In the genomic region with DNA sequence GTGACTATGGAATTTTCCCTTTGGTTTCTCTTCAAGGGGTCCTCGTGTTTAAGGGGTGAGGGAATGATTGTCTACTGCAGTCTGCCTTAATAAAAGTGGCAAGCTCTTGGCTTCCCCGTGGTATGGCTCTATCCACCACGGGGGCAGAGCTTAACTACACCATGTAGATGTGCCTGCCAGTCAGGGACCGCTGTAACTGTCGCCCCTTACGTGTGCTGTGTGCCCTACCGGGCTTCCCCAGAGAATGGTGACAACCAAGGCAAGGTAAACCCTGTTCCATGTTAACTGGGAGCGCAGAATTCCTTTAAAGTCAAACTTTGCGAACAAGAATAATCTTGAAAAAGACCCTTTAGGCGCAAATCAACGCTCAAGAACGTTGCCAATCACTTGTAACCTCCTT, we compare ENCODE assay signal across 16 cellular contexts. TPM values are rescaled to one million over a fixed set of nuclear protein-coding genes. Genes with fewer than 3 reads are reported as not detected.
DNase-seq lines count a peak whose midpoint lies in the region; ATAC-seq and TF ChIP-seq lines count a peak whose summit lies in the region.
"Had no signal": no experiment of that assay in that cellular context is flagged by ENCODE, and none has a peak within 500 bp of the region (broad histone marks: within the 10 kb centered on the region; RNA-seq: fewer than 3 reads in every experiment).

No MANE protein-coding gene starts in this region.

- H3K9ac ChIP-seq in smooth muscle cell (ENCODE audit: low read depth): no peak overlapping the region
- H3K9ac ChIP-seq: KMS-11 had no signal

- peaks cover 12% of the 10 kb centered on the region for H3K4me1 Mint-ChIP-seq in activated naive CD4-positive, alpha-beta T cell treated with anti-CD3 and anti-CD28 coated beads, Interleukin-2, amount 50 U/mL, for 24 hours
- peaks cover 18% of the 10 kb centered on the region for H3K4me1 Mint-ChIP-seq in activated naive CD4-positive, alpha-beta T cell treated with anti-CD3 and anti-CD28 coated beads, Interleukin-2, amount 10 ng/mL, durations not matched to agents 7 days and 5 days
- H3K4me1 Mint-ChIP-seq in T-cell: peaks cover 14 to 21% (median 21%) of the 10 kb centered on the region in 3 donors

- no peak for DNase-seq in activated naive CD4-positive, alpha-beta T cell treated with anti-CD3 and anti-CD28 coated beads, Interleukin-2, amount 10 ng/mL, durations not matched to agents 7 days and 5 days
- no peak for DNase-seq in T-cell
- peak; percentile 16 for DNase-seq in iPS-NIHi7 (ENCODE audit: extremely low spot score)
- DNase-seq in smooth muscle cell (lab: John Stamatoyannopoulos, UW; ENCODE audit: unreplicated experiment): no peak
- no peak for DNase-seq in NCI-H1694 treated with DMSO at 0.1 percent for 48 hours (lab: John Stamatoyannopoulos, UW)
- DNase-seq in lower leg skin (ENCODE audit: low spot score in 2 of 2): no peak
- no peak for DNase-seq in NCI-H2107 treated with DMSO at 0.1 percent for 48 hours (lab: John Stamatoyannopoulos, UW; ENCODE audit: unreplicated experiment)
- DNase-seq: activated CD8-positive, alpha-beta memory T cell treated with anti-CD3 and anti-CD28 coated beads, Interleukin-2, amount 10 ng/mL, durations not matched to agents 7 days and 5 days; effector memory CD4-positive, alpha-beta T cell; left ventricle myocardium superior; PC-9; stomach had no signal

- no peaks in the 10 kb centered on the region for H3K9me3 ChIP-seq in smooth muscle cell (replicated peaks; ENCODE audit: low read depth)
- H3K9me3 ChIP-seq: gastroesophageal sphincter, prostate gland, stomach had no signal

- H3K36me3 Mint-ChIP-seq in activated naive CD4-positive, alpha-beta T cell treated with anti-CD3 and anti-CD28 coated beads, Interleukin-2, amount 50 U/mL, for 24 hours: no peaks in the 10 kb centered on the region
- H3K36me3 Mint-ChIP-seq in activated naive CD4-positive, alpha-beta T cell treated with anti-CD3 and anti-CD28 coated beads, Interleukin-2, amount 10 ng/mL, durations not matched to agents 7 days and 5 days: no peaks in the 10 kb centered on the region
- H3K36me3 Mint-ChIP-seq in T-cell: no peaks in the 10 kb centered on the region
- H3K36me3 Mint-ChIP-seq: activated CD8-positive, alpha-beta memory T cell treated with anti-CD3 and anti-CD28 coated beads, Interleukin-2, amount 10 ng/mL, durations not matched to agents 7 days and 5 days had no signal

- CTCF ChIA-PET in activated naive CD4-positive, alpha-beta T cell treated with anti-CD3 and anti-CD28 coated beads, Interleukin-2, amount 10 ng/mL, durations not matched to agents 7 days and 5 days (lab: Charles Lee): interaction anchor here (1.2 kb wide), 1 partner anchor 61 kb away, joined by 4 read pairs; no protein-coding TSS in a partner anchor
- CTCF ChIA-PET in T-cell (lab: Charles Lee): no interaction called here

- H3K9me3 Mint-ChIP-seq in activated naive CD4-positive, alpha-beta T cell treated with anti-CD3 and anti-CD28 coated beads, Interleukin-2, amount 50 U/mL, for 24 hours: no peaks in the 10 kb centered on the region
- H3K9me3 Mint-ChIP-seq in activated naive CD4-positive, alpha-beta T cell treated with anti-CD3 and anti-CD28 coated beads, Interleukin-2, amount 10 ng/mL, durations not matched to agents 7 days and 5 days: no peaks in the 10 kb centered on the region
- H3K9me3 Mint-ChIP-seq in T-cell: no peaks in the 10 kb centered on the region

- H3K27me3 ChIP-seq in smooth muscle cell (ENCODE audit: low read depth): peaks cover 50% of the 10 kb centered on the region

- peak in 1 of 4 experiments; percentile 31 for ATAC-seq in T-cell (replicated peaks in 1 of 4)
- ATAC-seq: activated CD8-positive, alpha-beta memory T cell treated with anti-CD3 and anti-CD28 coated beads, Interleukin-2, amount 10 ng/mL, durations not matched to agents 7 days and 5 days; gastroesophageal sphincter had no signal

- H3K36me3 ChIP-seq in smooth muscle cell (ENCODE audit: low read depth): no peaks in the 10 kb centered on the region
- H3K36me3 ChIP-seq: gastroesophageal sphincter, prostate gland, stomach had no signal

- H2AFZ ChIP-seq in smooth muscle cell (ENCODE audit: low read depth): no peak overlapping the region

- H3K79me2 ChIP-seq in smooth muscle cell (ENCODE audit: low read depth): peaks cover 14% of the 10 kb centered on the region

- peak overlapping the region; percentile 86 for H3K4me3 Mint-ChIP-seq in activated naive CD4-positive, alpha-beta T cell treated with anti-CD3 and anti-CD28 coated beads, Interleukin-2, amount 50 U/mL, for 24 hours
- no peak overlapping the region for H3K4me3 Mint-ChIP-seq in activated naive CD4-positive, alpha-beta T cell treated with anti-CD3 and anti-CD28 coated beads, Interleukin-2, amount 10 ng/mL, durations not matched to agents 7 days and 5 days
- H3K4me3 Mint-ChIP-seq in T-cell: peak overlapping the region in 2 of 3 donors; percentile 69 to 84

- H3K27ac ChIP-seq in smooth muscle cell (ENCODE audit: low read depth): no peak overlapping the region
- H3K27ac ChIP-seq: gastroesophageal sphincter, KMS-11, PC-9, prostate gland had no signal

- H3K4me2 ChIP-seq in smooth muscle cell: peak overlapping the region; percentile 96

- no peaks in the 10 kb centered on the region for H3F3A ChIP-seq in smooth muscle cell (ENCODE audit: low read depth)

- TF ChIP-seq CTCF in smooth muscle cell (IDR thresholded peaks at IDR 0.05; ENCODE audit: borderline replicate concordance, insufficient read depth, poor library complexity, severe bottlenecking): no peak
- TF ChIP-seq CTCF in lower leg skin (IDR thresholded peaks at IDR 0.05): no peak

- 18% methylated on average over 12 of the region's 12 CpGs for WGBS in smooth muscle cell (ENCODE audit: low lambda C conversion rate)
- 38 to 41% methylated on average over 12 of the region's 12 CpGs for WGBS in lower leg skin, 2 donors

- H3K4me3 ChIP-seq in smooth muscle cell (peak overlapping the region; percentile 74), lower leg skin (ENCODE audit: low read depth, poor library complexity, severe bottlenecking) (no peak overlapping the region)

- intact Hi-C loops in lower leg skin (cut with DNase I; ENCODE audit: low total_unique reads): loop anchor here (5.0 kb wide), 1 partner anchor 1532 kb away; no protein-coding TSS in a partner anchor

- H3K27me3 Mint-ChIP-seq in activated naive CD4-positive, alpha-beta T cell treated with anti-CD3 and anti-CD28 coated beads, Interleukin-2, amount 50 U/mL, for 24 hours: peaks cover 42% of the 10 kb centered on the region
- peaks cover 69% of the 10 kb centered on the region for H3K27me3 Mint-ChIP-seq in activated naive CD4-positive, alpha-beta T cell treated with anti-CD3 and anti-CD28 coated beads, Interleukin-2, amount 10 ng/mL, durations not matched to agents 7 days and 5 days
- H3K27me3 Mint-ChIP-seq in T-cell: peaks cover 46% of the 10 kb centered on the region in 2 donors

- POLR2A ChIA-PET in T-cell (lab: Charles Lee): interaction anchor here in 1 of 2 donors (0.7 kb wide), 1 partner anchor 153 kb away, joined by 3 read pairs; no protein-coding TSS in a partner anchor

- no peak overlapping the region for H3K27ac Mint-ChIP-seq in activated naive CD4-positive, alpha-beta T cell treated with anti-CD3 and anti-CD28 coated beads, Interleukin-2, amount 50 U/mL, for 24 hours
- H3K27ac Mint-ChIP-seq in activated naive CD4-positive, alpha-beta T cell treated with anti-CD3 and anti-CD28 coated beads, Interleukin-2, amount 10 ng/mL, durations not matched to agents 7 days and 5 days: no peak overlapping the region
- no peak overlapping the region for H3K27ac Mint-ChIP-seq in T-cell
- H3K27ac Mint-ChIP-seq: activated CD8-positive, alpha-beta memory T cell treated with anti-CD3 and anti-CD28 coated beads, Interleukin-2, amount 10 ng/mL, durations not matched to agents 7 days and 5 days had no signal

- TF ChIP-seq POLR2A in lower leg skin (IDR thresholded peaks at IDR 0.05): no peak

- H4K20me1 ChIP-seq in smooth muscle cell (ENCODE audit: low read depth): no peaks in the 10 kb centered on the region

- H3K4me1 ChIP-seq in smooth muscle cell (ENCODE audit: low read depth): peaks cover 8% of the 10 kb centered on the region
- H3K4me1 ChIP-seq: prostate gland had no signal

RNA-seq across cellular contexts. Expression of gene C3orf80, which starts 1.0 kb away (rescaled TPM):
- total RNA-seq in T-cell: under 1 TPM in 3 of 5 donors, not detected in 2; 0.13 to 0.35 (median 0.33) TPM
- total RNA-seq in smooth muscle cell: 10.2 and 11.7 TPM in 2 replicates
- 14.9 and 17.5 TPM in 2 replicates for polyA plus RNA-seq in smooth muscle cell
- 1 to 10 TPM in 1 of 4 donors, under 1 TPM in 3; 0.13 to 1.7 (median 0.52) TPM for total RNA-seq in lower leg skin
- total RNA-seq: PC-9 had no signal
